ENCODE assay signal across 1 cellular context in the genomic region with DNA sequence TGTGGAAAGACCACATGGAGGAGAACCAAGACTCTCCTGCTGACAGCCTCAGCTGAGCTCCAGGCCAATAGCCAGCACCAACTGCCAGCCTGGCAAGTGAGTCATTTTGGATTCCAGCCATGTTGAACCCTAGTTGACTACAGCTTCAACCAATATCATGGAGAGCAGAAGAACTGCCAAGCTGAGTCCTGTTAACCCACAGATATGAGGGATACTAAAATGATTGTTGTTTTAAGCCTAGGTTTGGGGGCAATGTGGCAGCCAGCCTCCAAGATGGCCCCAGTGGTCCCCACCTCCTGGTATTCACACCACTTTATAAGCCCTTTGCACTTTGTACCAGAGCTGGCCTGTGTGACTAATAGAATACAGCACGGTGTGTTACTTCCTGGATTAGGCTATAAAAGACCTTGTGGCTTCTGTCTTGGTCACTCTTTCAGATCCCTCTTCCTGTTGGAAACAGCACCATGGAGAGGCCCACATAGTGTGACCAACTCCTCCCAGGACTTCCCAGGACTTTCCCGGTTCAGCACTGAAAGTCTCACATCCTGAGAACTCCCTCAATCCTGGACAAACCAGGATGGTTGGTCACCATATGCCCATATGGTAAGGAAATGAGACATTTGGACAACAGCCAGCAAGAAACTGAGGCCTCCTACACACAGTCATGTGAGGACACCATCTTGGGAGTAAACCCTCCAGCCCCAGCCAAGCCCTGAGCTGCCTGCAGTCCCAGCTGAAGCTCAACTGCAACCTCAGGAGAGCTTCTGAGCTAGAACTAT.
TF ChIP-seq lines count a peak whose summit lies in the region.

No MANE protein-coding gene starts in this region.

TF ChIP-seq in SK-N-SH treated with all-trans-retinoic acid at 6 μM for 48 hours, 23 proteins besides CTCF, POLR2A, EP300 and RAD21 (continued from another document):
- TF ChIP-seq, protein P1, sequence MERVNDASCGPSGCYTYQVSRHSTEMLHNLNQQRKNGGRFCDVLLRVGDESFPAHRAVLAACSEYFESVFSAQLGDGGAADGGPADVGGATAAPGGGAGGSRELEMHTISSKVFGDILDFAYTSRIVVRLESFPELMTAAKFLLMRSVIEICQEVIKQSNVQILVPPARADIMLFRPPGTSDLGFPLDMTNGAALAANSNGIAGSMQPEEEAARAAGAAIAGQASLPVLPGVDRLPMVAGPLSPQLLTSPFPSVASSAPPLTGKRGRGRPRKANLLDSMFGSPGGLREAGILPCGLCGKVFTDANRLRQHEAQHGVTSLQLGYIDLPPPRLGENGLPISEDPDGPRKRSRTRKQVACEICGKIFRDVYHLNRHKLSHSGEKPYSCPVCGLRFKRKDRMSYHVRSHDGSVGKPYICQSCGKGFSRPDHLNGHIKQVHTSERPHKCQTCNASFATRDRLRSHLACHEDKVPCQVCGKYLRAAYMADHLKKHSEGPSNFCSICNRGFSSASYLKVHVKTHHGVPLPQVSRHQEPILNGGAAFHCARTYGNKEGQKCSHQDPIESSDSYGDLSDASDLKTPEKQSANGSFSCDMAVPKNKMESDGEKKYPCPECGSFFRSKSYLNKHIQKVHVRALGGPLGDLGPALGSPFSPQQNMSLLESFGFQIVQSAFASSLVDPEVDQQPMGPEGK (CRISPR knock-in tag; IDR thresholded peaks at IDR 0.05; ENCODE audit: borderline replicate concordance): no peak
- TF ChIP-seq ZNF8 (CRISPR knock-in tag; IDR thresholded peaks at IDR 0.05) (no peak), ZNF565 (CRISPR knock-in tag; conservative IDR thresholded peaks at IDR 0.05; ENCODE audit: low read depth) (no peak), ZFP3 (CRISPR knock-in tag; IDR thresholded peaks at IDR 0.05) (no peak)
- TF ChIP-seq, protein P2, sequence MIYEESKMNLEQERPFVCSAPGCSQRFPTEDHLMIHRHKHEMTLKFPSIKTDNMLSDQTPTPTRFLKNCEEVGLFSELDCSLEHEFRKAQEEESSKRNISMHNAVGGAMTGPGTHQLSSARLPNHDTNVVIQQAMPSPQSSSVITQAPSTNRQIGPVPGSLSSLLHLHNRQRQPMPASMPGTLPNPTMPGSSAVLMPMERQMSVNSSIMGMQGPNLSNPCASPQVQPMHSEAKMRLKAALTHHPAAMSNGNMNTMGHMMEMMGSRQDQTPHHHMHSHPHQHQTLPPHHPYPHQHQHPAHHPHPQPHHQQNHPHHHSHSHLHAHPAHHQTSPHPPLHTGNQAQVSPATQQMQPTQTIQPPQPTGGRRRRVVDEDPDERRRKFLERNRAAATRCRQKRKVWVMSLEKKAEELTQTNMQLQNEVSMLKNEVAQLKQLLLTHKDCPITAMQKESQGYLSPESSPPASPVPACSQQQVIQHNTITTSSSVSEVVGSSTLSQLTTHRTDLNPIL (CRISPR knock-in tag; IDR thresholded peaks at IDR 0.05; ENCODE audit: low read depth): no peak
